Comparison of ENCODE assay signal across 1 cellular context in genomic region chr7:7968544-7969305, GRCh38.
TF ChIP-seq lines count a peak whose summit lies in the region.

Gene GLCCI1 (plus strand): TSS chr7:7968796. CDS start chr7:7969351, 555 bp downstream.

TF ChIP-seq in HepG2, 621 proteins besides CTCF, POLR2A, EP300 and RAD21 (continued from another document and continues in another):
- TF ChIP-seq ZBTB10 (CRISPR knock-in tag; IDR thresholded peaks at IDR 0.05; ENCODE audit: borderline replicate concordance) (no peak), HOXA5 (CRISPR knock-in tag; IDR thresholded peaks at IDR 0.05) (peak; percentile 83), MYC (CRISPR knock-in tag; IDR thresholded peaks at IDR 0.05; ENCODE audit: borderline replicate concordance) (0 out of 2 replicates have a peak, but pooled peaks have one; percentile 20), SALL1 (CRISPR knock-in tag; IDR thresholded peaks at IDR 0.05) (peak; percentile 53; the same call in 1 of the 2 replicates), RBFOX2 (IDR thresholded peaks at IDR 0.05; ENCODE audit: low read depth, low read length) (peak; percentile 75), AGO1 (IDR thresholded peaks at IDR 0.05; ENCODE audit: low read depth, low read length, poor library complexity, severe bottlenecking) (no peak), AHR (CRISPR knock-in tag; IDR thresholded peaks at IDR 0.05) (no peak; the same call in 1 of the 2 replicates), ZNF878 (CRISPR knock-in tag; IDR thresholded peaks at IDR 0.05) (no peak), SMAD1 (CRISPR knock-in tag; IDR thresholded peaks at IDR 0.05; ENCODE audit: borderline replicate concordance, low read depth) (no peak), ZSCAN30 (CRISPR knock-in tag; IDR thresholded peaks at IDR 0.05) (no peak), ZNF724P (CRISPR knock-in tag; IDR thresholded peaks at IDR 0.05; ENCODE audit: borderline replicate concordance) (no peak), ZNF790 (CRISPR knock-in tag; IDR thresholded peaks at IDR 0.05; ENCODE audit: borderline replicate concordance) (no peak), TSC22D2 (CRISPR knock-in tag; IDR thresholded peaks at IDR 0.05; ENCODE audit: borderline replicate concordance) (no peak), ZBTB38 (CRISPR knock-in tag; IDR thresholded peaks at IDR 0.05) (no peak), GATAD1 (CRISPR knock-in tag; IDR thresholded peaks at IDR 0.05) (peak; percentile 36; the same call in 1 of the 2 replicates), UBTF (CRISPR knock-in tag; IDR thresholded peaks at IDR 0.05) (peak; percentile 93), HNF4G (IDR thresholded peaks at IDR 0.05; ENCODE audit: borderline replicate concordance, low read depth, low read length) (no peak), HNF4G (CRISPR knock-in tag; IDR thresholded peaks at IDR 0.05; ENCODE audit: borderline replicate concordance, low read depth) (no peak), RAD51 (IDR thresholded peaks at IDR 0.05; ENCODE audit: borderline replicate concordance) (no peak), ZC3H13 (CRISPR knock-in tag; IDR thresholded peaks at IDR 0.05) (no peak), ETV5 (CRISPR knock-in tag; IDR thresholded peaks at IDR 0.05; ENCODE audit: borderline replicate concordance) (no peak; the same call in 1 of the 2 replicates), AKNA (CRISPR knock-in tag; IDR thresholded peaks at IDR 0.05; ENCODE audit: borderline replicate concordance) (no peak), NR2F1 (CRISPR knock-in tag; IDR thresholded peaks at IDR 0.05) (no peak), MAF1 (CRISPR knock-in tag; IDR thresholded peaks at IDR 0.05; ENCODE audit: borderline replicate concordance) (no peak), ZNF12 (CRISPR knock-in tag; IDR thresholded peaks at IDR 0.05) (no peak), HMGA1 (CRISPR knock-in tag; conservative IDR thresholded peaks at IDR 0.05) (no peak), ZNF335 (CRISPR knock-in tag; IDR thresholded peaks at IDR 0.05) (no peak), RBM39 (IDR thresholded peaks at IDR 0.05; ENCODE audit: low read depth, low read length, poor library complexity, severe bottlenecking) (peak; percentile 47), ZNF646 (CRISPR knock-in tag; IDR thresholded peaks at IDR 0.05) (no peak), FOXA3 (CRISPR knock-in tag; IDR thresholded peaks at IDR 0.05) (no peak), ZBTB21 (CRISPR knock-in tag; IDR thresholded peaks at IDR 0.05) (no peak), ZNF770 (CRISPR knock-in tag; IDR thresholded peaks at IDR 0.05) (no peak)
- TF ChIP-seq, protein P1, sequence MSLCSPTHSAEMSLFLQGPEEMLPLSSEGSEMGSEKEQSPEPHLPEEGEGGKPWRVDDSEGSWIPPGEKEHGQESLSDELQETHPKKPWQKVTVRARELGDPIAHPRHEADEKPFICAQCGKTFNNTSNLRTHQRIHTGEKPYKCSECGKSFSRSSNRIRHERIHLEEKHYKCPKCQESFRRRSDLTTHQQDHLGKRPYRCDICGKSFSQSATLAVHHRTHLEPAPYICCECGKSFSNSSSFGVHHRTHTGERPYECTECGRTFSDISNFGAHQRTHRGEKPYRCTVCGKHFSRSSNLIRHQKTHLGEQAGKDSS (CRISPR knock-in tag; IDR thresholded peaks at IDR 0.05; ENCODE audit: borderline replicate concordance, low read depth), result no peak
- TF ChIP-seq, protein P2, sequence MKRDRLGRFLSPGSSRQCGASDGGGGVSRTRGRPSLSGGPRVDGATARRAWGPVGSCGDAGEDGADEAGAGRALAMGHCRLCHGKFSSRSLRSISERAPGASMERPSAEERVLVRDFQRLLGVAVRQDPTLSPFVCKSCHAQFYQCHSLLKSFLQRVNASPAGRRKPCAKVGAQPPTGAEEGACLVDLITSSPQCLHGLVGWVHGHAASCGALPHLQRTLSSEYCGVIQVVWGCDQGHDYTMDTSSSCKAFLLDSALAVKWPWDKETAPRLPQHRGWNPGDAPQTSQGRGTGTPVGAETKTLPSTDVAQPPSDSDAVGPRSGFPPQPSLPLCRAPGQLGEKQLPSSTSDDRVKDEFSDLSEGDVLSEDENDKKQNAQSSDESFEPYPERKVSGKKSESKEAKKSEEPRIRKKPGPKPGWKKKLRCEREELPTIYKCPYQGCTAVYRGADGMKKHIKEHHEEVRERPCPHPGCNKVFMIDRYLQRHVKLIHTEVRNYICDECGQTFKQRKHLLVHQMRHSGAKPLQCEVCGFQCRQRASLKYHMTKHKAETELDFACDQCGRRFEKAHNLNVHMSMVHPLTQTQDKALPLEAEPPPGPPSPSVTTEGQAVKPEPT (CRISPR knock-in tag; IDR thresholded peaks at IDR 0.05; ENCODE audit: low read depth), result no peak
